ENCODE assay signal across 25 cellular contexts in genomic region chr20:19407731-19408130, GRCh38.
DNase-seq lines count a peak whose midpoint lies in the region; ATAC-seq, FAIRE-seq and TF ChIP-seq lines count a peak whose summit lies in the region.
"Had no signal": no experiment of that assay in that cellular context is flagged by ENCODE, and none has a peak within 500 bp of the region (broad histone marks: within the 10 kb centered on the region; RNA-seq: fewer than 3 reads in every experiment).

No MANE protein-coding gene starts in this region.

- H3K56ac ChIP-seq in mesendoderm (ENCODE audit: low read length) = no peak overlapping the region

- no peaks in the 10 kb centered on the region; the same call in 1 of the 2 replicates for H3K36me3 ChIP-seq in GM23338 (ENCODE audit: insufficient read depth)
- no peaks in the 10 kb centered on the region for H3K36me3 ChIP-seq in bronchial epithelial cell (ENCODE audit: control insufficient read depth, insufficient read depth, low read length)
- no peaks in the 10 kb centered on the region for H3K36me3 ChIP-seq in mesendoderm (ENCODE audit: control insufficient read depth, insufficient read depth, low read length)
- H3K36me3 ChIP-seq in ascending aorta = no peaks in the 10 kb centered on the region
- H3K36me3 ChIP-seq: gastrocnemius medialis, ovary, sigmoid colon, SJCRH30 had no signal

- H2AFZ ChIP-seq in GM23338 = no peak overlapping the region

- H3K27me3 Mint-ChIP-seq in GM23338 (ENCODE audit: insufficient read depth, low read depth, poor library complexity) = peaks cover 3% of the 10 kb centered on the region
- H3K27me3 Mint-ChIP-seq: activated naive CD4-positive, alpha-beta T cell treated with anti-CD3 and anti-CD28 coated beads, Interleukin-2, amount 10 ng/mL, durations not matched to agents 7 days and 5 days had no signal

- no peak overlapping the region for H3K18ac ChIP-seq in mesendoderm (ENCODE audit: low read length)

- FAIRE-seq in bronchial epithelial cell (lab: Jason Lieb, UNC) = no peak
- FAIRE-seq: GM12878 had no signal

- H2AK5ac ChIP-seq in mesendoderm (ENCODE audit: low read length) = no peak overlapping the region

- no CpG with 5 or more reads among the region's 4 CpGs for WGBS in mesendoderm (ENCODE audit: extremely low coverage, insufficient coverage, low lambda C conversion rate)

- H2BK120ac ChIP-seq in mesendoderm (ENCODE audit: low read depth, low read length) = no peak overlapping the region

- no peak overlapping the region for H3K4ac ChIP-seq in mesendoderm (ENCODE audit: low read depth, low read length)

- H3K27ac Mint-ChIP-seq in GM23338 = no peak overlapping the region
- H3K27ac Mint-ChIP-seq: activated naive CD4-positive, alpha-beta T cell treated with anti-CD3 and anti-CD28 coated beads, Interleukin-2, amount 10 ng/mL, durations not matched to agents 7 days and 5 days; CD14-positive monocyte; naive thymus-derived CD4-positive, alpha-beta T cell had no signal

- H3K9me2 ChIP-seq in GM23338 (ENCODE audit: insufficient read depth) = peaks cover 28% of the 10 kb centered on the region; the same call in 1 of the 2 replicates

- H3K27ac ChIP-seq in GM23338 (ENCODE audit: low read depth) (no peak overlapping the region), mesendoderm (ENCODE audit: low read depth, low read length) (no peak overlapping the region), ascending aorta (peak overlapping the region in 1 of 2 donors; percentile 1)
- H3K27ac ChIP-seq: gastrocnemius medialis, ovary, sigmoid colon, SJCRH30 had no signal

- intact Hi-C loops in ascending aorta (cut with DNase I) (no loop called here), sciatic nerve (cut with DNase I) (no loop called here)

- no peak overlapping the region for H3K4me3 Mint-ChIP-seq in GM23338
- H3K4me3 Mint-ChIP-seq: activated naive CD4-positive, alpha-beta T cell treated with anti-CD3 and anti-CD28 coated beads, Interleukin-2, amount 10 ng/mL, durations not matched to agents 7 days and 5 days; activated T-cell treated with anti-CD3 and anti-CD28 coated beads, Interleukin-2, amount 50 U/mL, for 4 hours; CD14-positive monocyte; naive thymus-derived CD4-positive, alpha-beta T cell had no signal

- no peaks in the 10 kb centered on the region for H3K9me3 Mint-ChIP-seq in GM23338

- H3K23ac ChIP-seq in mesendoderm (ENCODE audit: low read length) = no peak overlapping the region

- no peaks in the 10 kb centered on the region for H3K27me3 ChIP-seq in GM23338 (ENCODE audit: insufficient read depth)
- no peaks in the 10 kb centered on the region for H3K27me3 ChIP-seq in bronchial epithelial cell (ENCODE audit: control insufficient read depth, insufficient read depth, low read length)
- H3K27me3 ChIP-seq in mesendoderm (ENCODE audit: insufficient read depth, low read length, poor library complexity) = no peaks in the 10 kb centered on the region
- H3K27me3 ChIP-seq in ascending aorta = no peaks in the 10 kb centered on the region
- H3K27me3 ChIP-seq: gastrocnemius medialis, ovary, sigmoid colon, SJCRH30 had no signal

- no peak overlapping the region for H2BK5ac ChIP-seq in mesendoderm (ENCODE audit: low read length)

- H2BK15ac ChIP-seq in mesendoderm (replicated peaks; ENCODE audit: low read depth) = no peak overlapping the region

- H3K4me2 ChIP-seq in GM23338 (no peak overlapping the region), mesendoderm (ENCODE audit: low read length) (no peak overlapping the region)

- no peaks in the 10 kb centered on the region; the same call in 2 of the 3 replicates for H3K36me3 Mint-ChIP-seq in GM23338 (ENCODE audit: low read depth)
- H3K36me3 Mint-ChIP-seq: activated naive CD4-positive, alpha-beta T cell treated with anti-CD3 and anti-CD28 coated beads, Interleukin-2, amount 10 ng/mL, durations not matched to agents 7 days and 5 days; CD14-positive monocyte; naive thymus-derived CD4-positive, alpha-beta T cell had no signal

- TF ChIP-seq CTCF in AG09309 (IDR thresholded peaks at IDR 0.05; ENCODE audit: control insufficient read depth, insufficient read depth, low read depth, low read length, missing control alignments) (no peak), GM23338 (conservative IDR thresholded peaks at IDR 0.05; ENCODE audit: low read depth in 2 of 2) (no peak), bronchial epithelial cell (IDR thresholded peaks at IDR 0.05; ENCODE audit: insufficient read depth, low read length, severe bottlenecking) (no peak), ascending aorta (IDR thresholded peaks at IDR 0.05) (no peak)

- H3K4me1 ChIP-seq in GM23338 (ENCODE audit: insufficient read depth) (no peaks in the 10 kb centered on the region), mesendoderm (ENCODE audit: control insufficient read depth, low read depth, low read length) (no peaks in the 10 kb centered on the region), ascending aorta (no peaks in the 10 kb centered on the region)
- H3K4me1 ChIP-seq: gastrocnemius medialis, sigmoid colon, SJCRH30 had no signal

- H3K79me2 ChIP-seq in GM23338 (replicated peaks; ENCODE audit: insufficient read depth) (no peaks in the 10 kb centered on the region), mesendoderm (ENCODE audit: control insufficient read depth, insufficient read depth, low read length) (no peaks in the 10 kb centered on the region)

- no peak overlapping the region for H4K5ac ChIP-seq in mesendoderm (ENCODE audit: low read length)

- DNase-seq in AG09309 (ENCODE audit: low read depth) (peak; percentile 27), GM23338 (ENCODE audit: low spot score) (peak; percentile 11), bronchial epithelial cell (ENCODE audit: low read depth) (peak; percentile 54), mesendoderm (peak; percentile 51), ascending aorta (ENCODE audit: low spot score in 2 of 2) (no peak), sciatic nerve (ENCODE audit: low spot score) (no peak), iPS-NIHi7 (ENCODE audit: extremely low spot score) (no peak), medulla oblongata (ENCODE audit: extremely low spot score) (no peak)
- DNase-seq: activated naive CD4-positive, alpha-beta T cell treated with anti-CD3 and anti-CD28 coated beads, Interleukin-2, amount 10 ng/mL, durations not matched to agents 7 days and 5 days; activated T-cell treated with anti-CD3 and anti-CD28 coated beads, Interleukin-2, amount 50 U/mL, for 4 hours; aorta; DMS153; gastrocnemius medialis; KBM-7; naive thymus-derived CD4-positive, alpha-beta T cell; NCI-H1092; NCI-H187 treated with DMSO at 0.1 percent for 48 hours; NCI-H226; NCI-H774; ovary; sigmoid colon; SJCRH30; T-helper 1 cell had no signal

- peaks cover 23% of the 10 kb centered on the region for H3K4me1 Mint-ChIP-seq in GM23338
- H3K4me1 Mint-ChIP-seq: activated naive CD4-positive, alpha-beta T cell treated with anti-CD3 and anti-CD28 coated beads, Interleukin-2, amount 10 ng/mL, durations not matched to agents 7 days and 5 days; CD14-positive monocyte had no signal

- H4K8ac ChIP-seq in mesendoderm (ENCODE audit: low read depth, low read length) = no peak overlapping the region

- no peaks in the 10 kb centered on the region for H3K9me3 ChIP-seq in ascending aorta
- H3K9me3 ChIP-seq: gastrocnemius medialis, ovary, sigmoid colon, SJCRH30 had no signal

- ATAC-seq in GM23338 (no peak), sciatic nerve (no peak)
- ATAC-seq: activated T-cell treated with anti-CD3 and anti-CD28 coated beads, Interleukin-2, amount 50 U/mL, for 4 hours; gastrocnemius medialis; GM12878; naive thymus-derived CD4-positive, alpha-beta T cell had no signal

- no peak overlapping the region for H3K4me3 ChIP-seq in AG09309 (ENCODE audit: control insufficient read depth, low read depth, low read length)
- no peak overlapping the region for H3K4me3 ChIP-seq in GM23338
- H3K4me3 ChIP-seq in bronchial epithelial cell (ENCODE audit: low read depth, low read length) = no peak overlapping the region
- no peak overlapping the region for H3K4me3 ChIP-seq in mesendoderm (ENCODE audit: low read length)
- no peak overlapping the region for H3K4me3 ChIP-seq in ascending aorta
- H3K4me3 ChIP-seq: gastrocnemius medialis, GM12878, ovary, sigmoid colon, SJCRH30 had no signal

- H3K9ac ChIP-seq in mesendoderm (ENCODE audit: low read length) = no peak overlapping the region

- no peaks in the 10 kb centered on the region for H3K79me1 ChIP-seq in mesendoderm (ENCODE audit: low read length)

- no peaks in the 10 kb centered on the region for H4K20me1 ChIP-seq in GM23338 (replicated peaks; ENCODE audit: insufficient read depth)

- no peaks in the 10 kb centered on the region for H3F3A ChIP-seq in GM23338 (replicated peaks; ENCODE audit: low read depth)

TF ChIP-seq in GM23338, 12 proteins besides CTCF, POLR2A, EP300 and RAD21 (continues in another document):
- TF ChIP-seq, protein P1, sequence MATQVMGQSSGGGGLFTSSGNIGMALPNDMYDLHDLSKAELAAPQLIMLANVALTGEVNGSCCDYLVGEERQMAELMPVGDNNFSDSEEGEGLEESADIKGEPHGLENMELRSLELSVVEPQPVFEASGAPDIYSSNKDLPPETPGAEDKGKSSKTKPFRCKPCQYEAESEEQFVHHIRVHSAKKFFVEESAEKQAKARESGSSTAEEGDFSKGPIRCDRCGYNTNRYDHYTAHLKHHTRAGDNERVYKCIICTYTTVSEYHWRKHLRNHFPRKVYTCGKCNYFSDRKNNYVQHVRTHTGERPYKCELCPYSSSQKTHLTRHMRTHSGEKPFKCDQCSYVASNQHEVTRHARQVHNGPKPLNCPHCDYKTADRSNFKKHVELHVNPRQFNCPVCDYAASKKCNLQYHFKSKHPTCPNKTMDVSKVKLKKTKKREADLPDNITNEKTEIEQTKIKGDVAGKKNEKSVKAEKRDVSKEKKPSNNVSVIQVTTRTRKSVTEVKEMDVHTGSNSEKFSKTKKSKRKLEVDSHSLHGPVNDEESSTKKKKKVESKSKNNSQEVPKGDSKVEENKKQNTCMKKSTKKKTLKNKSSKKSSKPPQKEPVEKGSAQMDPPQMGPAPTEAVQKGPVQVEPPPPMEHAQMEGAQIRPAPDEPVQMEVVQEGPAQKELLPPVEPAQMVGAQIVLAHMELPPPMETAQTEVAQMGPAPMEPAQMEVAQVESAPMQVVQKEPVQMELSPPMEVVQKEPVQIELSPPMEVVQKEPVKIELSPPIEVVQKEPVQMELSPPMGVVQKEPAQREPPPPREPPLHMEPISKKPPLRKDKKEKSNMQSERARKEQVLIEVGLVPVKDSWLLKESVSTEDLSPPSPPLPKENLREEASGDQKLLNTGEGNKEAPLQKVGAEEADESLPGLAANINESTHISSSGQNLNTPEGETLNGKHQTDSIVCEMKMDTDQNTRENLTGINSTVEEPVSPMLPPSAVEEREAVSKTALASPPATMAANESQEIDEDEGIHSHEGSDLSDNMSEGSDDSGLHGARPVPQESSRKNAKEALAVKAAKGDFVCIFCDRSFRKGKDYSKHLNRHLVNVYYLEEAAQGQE (IDR thresholded peaks at IDR 0.05; ENCODE audit: unreplicated experiment) = no peak

Comparison
In these comparisons a context has a peak if more than half of its experiments do, and no peak if none do; other contexts are left out.
1. DNase-seq: peak in AG09309 (single experiment), GM23338 (single experiment), bronchial epithelial cell (single experiment) and mesendoderm (single experiment); none in ascending aorta (0 of 2), sciatic nerve (single experiment), iPS-NIHi7 (single experiment) and medulla oblongata (single experiment).